8 cellular contexts compared by ENCODE assay signal in the genomic region with DNA sequence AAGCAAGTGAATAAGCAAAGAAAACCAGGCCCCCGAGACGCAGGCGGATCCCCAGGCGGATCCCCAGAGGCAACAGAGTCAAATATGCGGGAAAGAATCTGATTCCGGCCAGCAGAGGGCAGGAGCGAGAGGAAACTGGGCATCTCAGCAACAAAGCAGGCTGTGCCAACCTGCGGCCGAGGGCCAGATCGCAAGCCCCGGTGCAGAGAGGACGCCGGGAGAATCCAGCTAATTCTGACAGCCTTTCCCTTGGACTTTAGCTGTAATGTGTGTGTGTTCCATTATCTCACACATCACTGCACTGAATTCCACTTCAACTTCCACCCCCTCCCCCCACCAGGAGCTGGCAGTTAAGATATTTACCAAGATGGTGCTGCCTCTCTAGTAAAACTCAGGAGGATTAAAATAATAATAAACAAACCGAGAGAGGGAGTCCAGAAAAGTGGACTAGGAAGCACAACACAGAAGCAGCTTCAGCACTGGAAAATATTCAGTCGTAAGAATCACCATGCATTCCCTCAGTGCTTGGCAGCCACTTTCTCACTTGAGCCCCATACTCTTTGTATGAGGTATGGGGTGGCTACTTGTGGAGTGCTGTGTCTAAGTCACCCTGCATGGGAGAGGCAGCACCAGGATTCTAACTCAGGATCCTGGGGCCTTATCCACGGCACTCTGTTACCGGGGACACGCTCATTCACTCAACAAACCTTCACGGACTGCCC.
DNase-seq lines count a peak whose midpoint lies in the region; ATAC-seq, FAIRE-seq and TF ChIP-seq lines count a peak whose summit lies in the region.
"Had no signal": no experiment of that assay in that cellular context is flagged by ENCODE, and none has a peak within 500 bp of the region (broad histone marks: within the 10 kb centered on the region; RNA-seq: fewer than 3 reads in every experiment).

No MANE protein-coding gene starts in this region.

- H3K4me1 ChIP-seq in transverse colon: peaks cover 16 to 29% (median 20%) of the 10 kb centered on the region in 4 donors

- intact Hi-C loops in head of caudate nucleus (cut with DNase I): loop anchor here (5.0 to 10.0 kb wide), 3 partner anchors 65 to 308 kb away; partner anchors contain the start of gene SNX9
- intact Hi-C loops in posterior cingulate gyrus (cut with DNase I): loop anchor here (1.0 to 5.0 kb wide), 3 partner anchors 116 to 315 kb away; no protein-coding TSS in a partner anchor
- intact Hi-C loops in transverse colon (cut with DNase I; ENCODE audit: low total_unique reads): loop anchor here (5.0 kb wide), 2 partner anchors 65 to 115 kb away; partner anchors contain the start of gene SNX9

- peak; percentile 88 for ATAC-seq in SK-N-SH treated with all-trans-retinoic acid at 6 μM for 48 hours

- TF ChIP-seq EP300 in transverse colon (IDR thresholded peaks at IDR 0.05; ENCODE audit: low read depth): no peak

- H3K27ac Mint-ChIP-seq in activated naive CD8-positive, alpha-beta T cell: peak overlapping the region; percentile 97

- H3K4me3 ChIP-seq in NB4 (ENCODE audit: low read depth, low read length) (no peak overlapping the region), transverse colon (no peak overlapping the region)
- H3K4me3 ChIP-seq: skin epidermis had no signal

- H3K27me3 ChIP-seq in transverse colon: no peaks in the 10 kb centered on the region

- WGBS in transverse colon (ENCODE audit: low coverage in 1 of 2), 2 donors: 24 to 40% methylated on average over 2 to 19 of the region's 19 CpGs

- in situ Hi-C loops in transverse colon (cut with MboI; ENCODE audit: low pct_ligation_motif_present in 1 of 4, low pct_unique_long_range_greater_than_20kb in 1 of 4, low sequenced_read_pairs in 3 of 4): loop anchor here in 3 of 4 donors (5.0 to 25.0 kb wide), 5 partner anchors 115 to 308 kb away; no protein-coding TSS in a partner anchor

- H3K36me3 Mint-ChIP-seq in activated naive CD8-positive, alpha-beta T cell: peaks cover 3% of the 10 kb centered on the region

- peak overlapping the region; percentile 20 to 55 (median 46) for H3K27ac ChIP-seq in transverse colon

- peak; percentile 58 for DNase-seq in GM18507 (ENCODE audit: extremely low spot score, insufficient read length, low read depth)
- DNase-seq in NB4 (ENCODE audit: low read depth): peak; percentile 82
- DNase-seq in head of caudate nucleus: peak; percentile 79 to 98 (median 93)
- DNase-seq in posterior cingulate gyrus: peak; percentile 76 to 97 (median 92)
- peak; percentile 92 for DNase-seq in transverse colon

- TF ChIP-seq POLR2A in NB4 (IDR thresholded peaks at IDR 0.05; ENCODE audit: extremely low read depth, insufficient read length): no peak
- no peak for TF ChIP-seq POLR2A in transverse colon (IDR thresholded peaks at IDR 0.05)

- peaks cover 92% of the 10 kb centered on the region for H3K4me1 Mint-ChIP-seq in activated naive CD8-positive, alpha-beta T cell (ENCODE audit: low read depth)

- H3K9me3 ChIP-seq in transverse colon: no peaks in the 10 kb centered on the region

- H3K27me3 Mint-ChIP-seq in activated naive CD8-positive, alpha-beta T cell: no peaks in the 10 kb centered on the region

- peak; percentile 61 for FAIRE-seq in GM18507 (lab: Jason Lieb, UNC)

- H3K9me3 Mint-ChIP-seq in activated naive CD8-positive, alpha-beta T cell (ENCODE audit: low read depth): no peaks in the 10 kb centered on the region

- no peaks in the 10 kb centered on the region for H3K36me3 ChIP-seq in transverse colon

- peak overlapping the region; percentile 68 for H3K4me3 Mint-ChIP-seq in activated naive CD8-positive, alpha-beta T cell

- TF ChIP-seq CTCF in NB4 (IDR thresholded peaks at IDR 0.05; ENCODE audit: low read depth, low read length): peak; percentile 83
- TF ChIP-seq CTCF in transverse colon (IDR thresholded peaks at IDR 0.05): peak; percentile 81 to 94 (median 86)

TF ChIP-seq in SK-N-SH treated with all-trans-retinoic acid at 6 μM for 48 hours, 23 proteins besides CTCF, POLR2A, EP300 and RAD21:
- no peak for TF ChIP-seq ZNF8 (CRISPR knock-in tag; IDR thresholded peaks at IDR 0.05)
- TF ChIP-seq TOX (CRISPR knock-in tag; IDR thresholded peaks at IDR 0.05; ENCODE audit: borderline replicate concordance): no peak
- TF ChIP-seq OSR1 (CRISPR knock-in tag; IDR thresholded peaks at IDR 0.05): no peak
- TF ChIP-seq BACH2 (CRISPR knock-in tag; IDR thresholded peaks at IDR 0.05; ENCODE audit: borderline replicate concordance): no peak
- TF ChIP-seq SNAI2 (CRISPR knock-in tag; IDR thresholded peaks at IDR 0.05): no peak
- no peak for TF ChIP-seq ZFP3 (CRISPR knock-in tag; IDR thresholded peaks at IDR 0.05)
- TF ChIP-seq, protein P1, sequence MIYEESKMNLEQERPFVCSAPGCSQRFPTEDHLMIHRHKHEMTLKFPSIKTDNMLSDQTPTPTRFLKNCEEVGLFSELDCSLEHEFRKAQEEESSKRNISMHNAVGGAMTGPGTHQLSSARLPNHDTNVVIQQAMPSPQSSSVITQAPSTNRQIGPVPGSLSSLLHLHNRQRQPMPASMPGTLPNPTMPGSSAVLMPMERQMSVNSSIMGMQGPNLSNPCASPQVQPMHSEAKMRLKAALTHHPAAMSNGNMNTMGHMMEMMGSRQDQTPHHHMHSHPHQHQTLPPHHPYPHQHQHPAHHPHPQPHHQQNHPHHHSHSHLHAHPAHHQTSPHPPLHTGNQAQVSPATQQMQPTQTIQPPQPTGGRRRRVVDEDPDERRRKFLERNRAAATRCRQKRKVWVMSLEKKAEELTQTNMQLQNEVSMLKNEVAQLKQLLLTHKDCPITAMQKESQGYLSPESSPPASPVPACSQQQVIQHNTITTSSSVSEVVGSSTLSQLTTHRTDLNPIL (CRISPR knock-in tag; IDR thresholded peaks at IDR 0.05; ENCODE audit: low read depth): no peak
- no peak for TF ChIP-seq ZFP30 (CRISPR knock-in tag; IDR thresholded peaks at IDR 0.05)
- no peak for TF ChIP-seq GLIS3 (CRISPR knock-in tag; IDR thresholded peaks at IDR 0.05)
- TF ChIP-seq, protein P2, sequence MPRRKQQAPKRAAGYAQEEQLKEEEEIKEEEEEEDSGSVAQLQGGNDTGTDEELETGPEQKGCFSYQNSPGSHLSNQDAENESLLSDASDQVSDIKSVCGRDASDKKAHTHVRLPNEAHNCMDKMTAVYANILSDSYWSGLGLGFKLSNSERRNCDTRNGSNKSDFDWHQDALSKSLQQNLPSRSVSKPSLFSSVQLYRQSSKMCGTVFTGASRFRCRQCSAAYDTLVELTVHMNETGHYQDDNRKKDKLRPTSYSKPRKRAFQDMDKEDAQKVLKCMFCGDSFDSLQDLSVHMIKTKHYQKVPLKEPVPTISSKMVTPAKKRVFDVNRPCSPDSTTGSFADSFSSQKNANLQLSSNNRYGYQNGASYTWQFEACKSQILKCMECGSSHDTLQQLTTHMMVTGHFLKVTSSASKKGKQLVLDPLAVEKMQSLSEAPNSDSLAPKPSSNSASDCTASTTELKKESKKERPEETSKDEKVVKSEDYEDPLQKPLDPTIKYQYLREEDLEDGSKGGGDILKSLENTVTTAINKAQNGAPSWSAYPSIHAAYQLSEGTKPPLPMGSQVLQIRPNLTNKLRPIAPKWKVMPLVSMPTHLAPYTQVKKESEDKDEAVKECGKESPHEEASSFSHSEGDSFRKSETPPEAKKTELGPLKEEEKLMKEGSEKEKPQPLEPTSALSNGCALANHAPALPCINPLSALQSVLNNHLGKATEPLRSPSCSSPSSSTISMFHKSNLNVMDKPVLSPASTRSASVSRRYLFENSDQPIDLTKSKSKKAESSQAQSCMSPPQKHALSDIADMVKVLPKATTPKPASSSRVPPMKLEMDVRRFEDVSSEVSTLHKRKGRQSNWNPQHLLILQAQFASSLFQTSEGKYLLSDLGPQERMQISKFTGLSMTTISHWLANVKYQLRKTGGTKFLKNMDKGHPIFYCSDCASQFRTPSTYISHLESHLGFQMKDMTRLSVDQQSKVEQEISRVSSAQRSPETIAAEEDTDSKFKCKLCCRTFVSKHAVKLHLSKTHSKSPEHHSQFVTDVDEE (CRISPR knock-in tag; IDR thresholded peaks at IDR 0.05): no peak
- TF ChIP-seq, protein P3, sequence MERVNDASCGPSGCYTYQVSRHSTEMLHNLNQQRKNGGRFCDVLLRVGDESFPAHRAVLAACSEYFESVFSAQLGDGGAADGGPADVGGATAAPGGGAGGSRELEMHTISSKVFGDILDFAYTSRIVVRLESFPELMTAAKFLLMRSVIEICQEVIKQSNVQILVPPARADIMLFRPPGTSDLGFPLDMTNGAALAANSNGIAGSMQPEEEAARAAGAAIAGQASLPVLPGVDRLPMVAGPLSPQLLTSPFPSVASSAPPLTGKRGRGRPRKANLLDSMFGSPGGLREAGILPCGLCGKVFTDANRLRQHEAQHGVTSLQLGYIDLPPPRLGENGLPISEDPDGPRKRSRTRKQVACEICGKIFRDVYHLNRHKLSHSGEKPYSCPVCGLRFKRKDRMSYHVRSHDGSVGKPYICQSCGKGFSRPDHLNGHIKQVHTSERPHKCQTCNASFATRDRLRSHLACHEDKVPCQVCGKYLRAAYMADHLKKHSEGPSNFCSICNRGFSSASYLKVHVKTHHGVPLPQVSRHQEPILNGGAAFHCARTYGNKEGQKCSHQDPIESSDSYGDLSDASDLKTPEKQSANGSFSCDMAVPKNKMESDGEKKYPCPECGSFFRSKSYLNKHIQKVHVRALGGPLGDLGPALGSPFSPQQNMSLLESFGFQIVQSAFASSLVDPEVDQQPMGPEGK (CRISPR knock-in tag; IDR thresholded peaks at IDR 0.05; ENCODE audit: borderline replicate concordance): no peak
- TF ChIP-seq PPARA (CRISPR knock-in tag; IDR thresholded peaks at IDR 0.05; ENCODE audit: borderline replicate concordance): no peak
- TF ChIP-seq RARB (CRISPR knock-in tag; IDR thresholded peaks at IDR 0.05): no peak
